26 cellular contexts compared by ENCODE assay signal in the genomic region with DNA sequence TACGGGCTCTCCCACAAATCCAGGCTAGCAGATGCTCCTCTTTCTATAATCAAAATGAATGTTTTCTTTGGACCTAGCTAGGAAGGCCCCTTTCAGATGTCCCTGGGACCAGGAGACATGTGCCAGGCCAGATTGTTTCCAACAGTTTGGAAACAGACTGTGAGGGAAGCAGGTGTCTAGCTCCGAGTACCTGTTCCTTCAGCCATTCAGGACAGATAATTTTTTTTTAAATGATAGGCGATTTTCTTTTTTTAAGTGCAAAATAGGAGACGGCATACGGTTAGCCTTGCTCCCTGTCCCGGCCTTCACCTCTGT.
"Had no signal": no experiment of that assay in that cellular context is flagged by ENCODE, and none has a peak within 500 bp of the region (broad histone marks: within the 10 kb centered on the region; RNA-seq: fewer than 3 reads in every experiment).

No MANE protein-coding gene starts in this region.

- ATAC-seq: activated T-cell treated with anti-CD3 and anti-CD28 coated beads, Interleukin-2, amount 50 U/mL, for 72 hours; effector memory CD8-positive, alpha-beta T cell; foreskin keratinocyte; gastrocnemius medialis; heart left ventricle; WTC11 had no signal

- DNase-seq: activated CD4-positive, alpha-beta memory T cell treated with anti-CD3 and anti-CD28 coated beads, Interleukin-2, amount 10 ng/mL, durations not matched to agents 7 days and 5 days; activated CD4-positive, alpha-beta T cell treated with anti-CD3 and anti-CD28 coated beads for 1 hour; activated CD4-positive, alpha-beta T cell treated with anti-CD3 and anti-CD28 coated beads for 4 hours; activated CD4-positive, alpha-beta T cell treated with anti-CD3 and anti-CD28 coated beads, Interleukin-2, amount 10 ng/mL, durations not matched to agents 7 days and 5 days; activated CD4-positive, alpha-beta T cell treated with anti-CD3 and anti-CD28 coated beads, Interleukin-2, amount 50 U/mL, for 4 hours; activated CD8-positive, alpha-beta memory T cell treated with anti-CD3 and anti-CD28 coated beads, Interleukin-2, amount 50 U/mL, for 48 hours; activated gamma-delta T cell treated with Interleukin-2 at 50 U/mL for 16 hours; activated naive CD4-positive, alpha-beta T cell treated with anti-CD3 and anti-CD28 coated beads, Interleukin-2, amount 50 U/mL, for 16 hours; activated naive CD4-positive, alpha-beta T cell treated with Interleukin-2 at 50 U/mL for 16 hours; activated T-cell treated with anti-CD3 and anti-CD28 coated beads for 4 hours; activated T-cell treated with anti-CD3 and anti-CD28 coated beads, Interleukin-2, amount 50 U/mL, for 24 hours; activated T-cell treated with anti-CD3 and anti-CD28 coated beads, Interleukin-2, amount 50 U/mL, for 72 hours; amniotic stem cell; anterior cingulate cortex; cortex of kidney; dermis blood vessel endothelial cell; effector CD4-positive, alpha-beta T cell; effector memory CD8-positive, alpha-beta T cell; erythroblast; foreskin keratinocyte; gastrocnemius medialis; glutamatergic neuron; heart left ventricle; T-helper 2 cell had no signal

- H3K4me3 Mint-ChIP-seq: activated CD4-positive, alpha-beta memory T cell treated with anti-CD3 and anti-CD28 coated beads, Interleukin-2, amount 10 ng/mL, durations not matched to agents 7 days and 5 days; activated CD4-positive, alpha-beta T cell treated with anti-CD3 and anti-CD28 coated beads, Interleukin-2, amount 10 ng/mL, durations not matched to agents 7 days and 5 days; activated naive CD8-positive, alpha-beta T cell; activated T-cell treated with anti-CD3 and anti-CD28 coated beads, Interleukin-2, amount 50 U/mL, for 24 hours; activated T-cell treated with anti-CD3 and anti-CD28 coated beads, Interleukin-2, amount 50 U/mL, for 72 hours; effector memory CD8-positive, alpha-beta T cell; WTC11 had no signal

- H3K36me3 Mint-ChIP-seq: activated naive CD8-positive, alpha-beta T cell; WTC11 had no signal

- H3K27ac Mint-ChIP-seq: activated CD4-positive, alpha-beta memory T cell treated with anti-CD3 and anti-CD28 coated beads, Interleukin-2, amount 10 ng/mL, durations not matched to agents 7 days and 5 days; activated CD4-positive, alpha-beta T cell treated with anti-CD3 and anti-CD28 coated beads, Interleukin-2, amount 10 ng/mL, durations not matched to agents 7 days and 5 days; activated naive CD8-positive, alpha-beta T cell; activated T-cell treated with anti-CD3 and anti-CD28 coated beads, Interleukin-2, amount 50 U/mL, for 24 hours; activated T-cell treated with anti-CD3 and anti-CD28 coated beads, Interleukin-2, amount 50 U/mL, for 72 hours; effector memory CD8-positive, alpha-beta T cell; WTC11 had no signal

- H3K4me1 Mint-ChIP-seq: activated CD4-positive, alpha-beta memory T cell treated with anti-CD3 and anti-CD28 coated beads, Interleukin-2, amount 10 ng/mL, durations not matched to agents 7 days and 5 days; activated CD4-positive, alpha-beta T cell treated with anti-CD3 and anti-CD28 coated beads, Interleukin-2, amount 10 ng/mL, durations not matched to agents 7 days and 5 days; WTC11 had no signal

- H3K9me3 Mint-ChIP-seq: activated CD4-positive, alpha-beta memory T cell treated with anti-CD3 and anti-CD28 coated beads, Interleukin-2, amount 10 ng/mL, durations not matched to agents 7 days and 5 days; activated CD4-positive, alpha-beta T cell treated with anti-CD3 and anti-CD28 coated beads, Interleukin-2, amount 10 ng/mL, durations not matched to agents 7 days and 5 days; activated T-cell treated with anti-CD3 and anti-CD28 coated beads, Interleukin-2, amount 50 U/mL, for 24 hours; activated T-cell treated with anti-CD3 and anti-CD28 coated beads, Interleukin-2, amount 50 U/mL, for 72 hours; effector memory CD8-positive, alpha-beta T cell; WTC11 had no signal
